ENCODE assay signal across 11 cellular contexts in genomic region chr10:677038-677437, GRCh38.
"Had no signal": no experiment of that assay in that cellular context is flagged by ENCODE, and none has a peak within 500 bp of the region (broad histone marks: within the 10 kb centered on the region; RNA-seq: fewer than 3 reads in every experiment).

No MANE protein-coding gene starts in this region.

- H3K36me3 ChIP-seq: heart right ventricle, left ventricle myocardium inferior, tibial nerve, vagina had no signal

- H3K27ac Mint-ChIP-seq: activated naive CD8-positive, alpha-beta T cell treated with anti-CD3 and anti-CD28 coated beads, Interleukin-2, amount 10 ng/mL, durations not matched to agents 7 days and 5 days had no signal

- H3K9me3 Mint-ChIP-seq: activated naive CD8-positive, alpha-beta T cell treated with anti-CD3 and anti-CD28 coated beads, Interleukin-2, amount 10 ng/mL, durations not matched to agents 7 days and 5 days had no signal

- H3K9me3 ChIP-seq: left ventricle myocardium inferior, vagina had no signal

- H3K4me3 ChIP-seq: heart right ventricle, left ventricle myocardium inferior, skin epidermis, tibial nerve, vagina had no signal

- H3K36me3 Mint-ChIP-seq: activated naive CD8-positive, alpha-beta T cell treated with anti-CD3 and anti-CD28 coated beads, Interleukin-2, amount 10 ng/mL, durations not matched to agents 7 days and 5 days had no signal

- H3K27me3 ChIP-seq: heart right ventricle, tibial nerve, vagina had no signal

- H3K27ac ChIP-seq: left ventricle myocardium inferior, skin epidermis, vagina, VCaP had no signal

- DNase-seq: activated CD4-positive, alpha-beta T cell treated with anti-CD3 and anti-CD28 coated beads for 4 hours; activated effector memory CD4-positive, alpha-beta T cell treated with Interleukin-2 at 50 U/mL for 16 hours; activated naive CD8-positive, alpha-beta T cell treated with anti-CD3 and anti-CD28 coated beads, Interleukin-2, amount 10 ng/mL, durations not matched to agents 7 days and 5 days; activated T-cell treated with anti-CD3 and anti-CD28 coated beads for 4 hours; foreskin melanocyte; heart right ventricle; left ventricle myocardium inferior had no signal

- H3K4me3 Mint-ChIP-seq: activated naive CD8-positive, alpha-beta T cell treated with anti-CD3 and anti-CD28 coated beads, Interleukin-2, amount 10 ng/mL, durations not matched to agents 7 days and 5 days had no signal
